27 cellular contexts compared by ENCODE assay signal in the genomic region with DNA sequence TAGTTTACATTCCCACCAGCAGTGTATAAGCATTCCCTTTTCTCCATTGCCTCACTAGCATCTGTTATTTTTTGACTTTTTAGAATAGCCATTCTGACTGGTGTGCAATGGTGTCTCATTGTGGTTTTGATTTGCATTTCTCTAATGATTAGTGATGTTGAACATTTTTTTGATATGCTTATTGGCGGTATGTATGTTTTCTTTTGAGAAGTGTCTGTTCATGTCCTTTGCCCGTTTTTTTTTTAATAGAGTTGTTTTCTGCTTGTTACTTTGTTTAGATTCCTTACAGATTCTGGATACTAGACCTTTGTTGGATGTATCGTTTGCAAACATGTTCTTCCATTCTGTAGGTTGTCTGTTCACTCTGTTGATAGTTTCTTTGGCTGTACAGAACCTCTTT.
"Had no signal": no experiment of that assay in that cellular context is flagged by ENCODE, and none has a peak within 500 bp of the region (broad histone marks: within the 10 kb centered on the region; RNA-seq: fewer than 3 reads in every experiment).

No MANE protein-coding gene starts in this region.

- H3K27me3 Mint-ChIP-seq: activated CD4-positive, alpha-beta T cell treated with anti-CD3 and anti-CD28 coated beads, Interleukin-2, amount 10 ng/mL, durations not matched to agents 24 days and 14 days; activated CD8-positive, alpha-beta T cell treated with anti-CD3 and anti-CD28 coated beads for 36 hours; activated naive CD8-positive, alpha-beta T cell treated with anti-CD3 and anti-CD28 coated beads, Interleukin-2, amount 10 ng/mL, durations not matched to agents 7 days and 5 days had no signal

- H3K4me2 ChIP-seq: SK-N-SH had no signal

- H3K27ac Mint-ChIP-seq: activated CD4-positive, alpha-beta T cell treated with anti-CD3 and anti-CD28 coated beads, Interleukin-2, amount 10 ng/mL, durations not matched to agents 24 days and 14 days; activated CD8-positive, alpha-beta T cell treated with anti-CD3 and anti-CD28 coated beads for 36 hours; activated naive CD4-positive, alpha-beta T cell treated with anti-CD3 and anti-CD28 coated beads for 36 hours; activated naive CD8-positive, alpha-beta T cell treated with anti-CD3 and anti-CD28 coated beads, Interleukin-2, amount 10 ng/mL, durations not matched to agents 7 days and 5 days; activated T-helper 2 cell treated with anti-CD3 and anti-CD28 coated beads, Interferon-gamma antibody, Interleukin-2, Interleukin-4, amounts not matched to agents 10 μg/mL and 5 μg/mL and 100 μg/mL, durations not matched to agents 14 hours and 24 hours and 36 hours; T-helper 1 cell treated with Interleukin-12 subunit alpha and Interleukin-12 subunit beta and Interleukin-4 antibody, amounts not matched to agents 30 μg/mL and 1 μg/mL, for 36 hours; T-helper 2 cell treated with Interferon-gamma antibody and Interleukin-4, amounts not matched to agents 5 μg/mL and 100 μg/mL, for 36 hours had no signal

- FAIRE-seq: TTC549 had no signal

- H3K36me3 ChIP-seq: ascending aorta, cardiac muscle cell, MG63, SJSA1 had no signal

- H3K27me3 ChIP-seq: ascending aorta, cardiac muscle cell, MG63, SJSA1 had no signal

- H3K9me3 ChIP-seq: ascending aorta, MG63, SJSA1, SK-N-SH had no signal

- H3K4me3 Mint-ChIP-seq: activated CD4-positive, alpha-beta T cell treated with anti-CD3 and anti-CD28 coated beads, Interleukin-2, amount 10 ng/mL, durations not matched to agents 24 days and 14 days; activated CD8-positive, alpha-beta T cell treated with anti-CD3 and anti-CD28 coated beads for 36 hours; activated naive CD4-positive, alpha-beta T cell treated with anti-CD3 and anti-CD28 coated beads for 36 hours; activated naive CD8-positive, alpha-beta T cell treated with anti-CD3 and anti-CD28 coated beads, Interleukin-2, amount 10 ng/mL, durations not matched to agents 7 days and 5 days; T-helper 1 cell treated with Interleukin-12 subunit alpha and Interleukin-12 subunit beta and Interleukin-4 antibody, amounts not matched to agents 30 μg/mL and 1 μg/mL, for 36 hours; T-helper 2 cell treated with Interferon-gamma antibody and Interleukin-4, amounts not matched to agents 5 μg/mL and 100 μg/mL, for 36 hours had no signal

- H3K27ac ChIP-seq: ascending aorta, cardiac muscle cell, SJSA1 had no signal

- H3K4me1 ChIP-seq: ascending aorta had no signal

- H3K9ac ChIP-seq: SK-N-SH had no signal

- ATAC-seq: activated CD8-positive, alpha-beta T cell treated with anti-CD3 and anti-CD28 coated beads for 36 hours; Panc1 had no signal

- DNase-seq: activated CD4-positive, alpha-beta T cell treated with anti-CD3 and anti-CD28 coated beads, Interleukin-2, amount 10 ng/mL, durations not matched to agents 24 days and 14 days; activated CD4-positive, alpha-beta T cell treated with anti-CD3 and anti-CD28 coated beads, Interleukin-2, amount 50 U/mL, for 4 hours; activated CD8-positive, alpha-beta T cell treated with anti-CD3 and anti-CD28 coated beads for 36 hours; activated gamma-delta T cell; activated naive CD4-positive, alpha-beta T cell treated with anti-CD3 and anti-CD28 coated beads for 36 hours; activated naive CD8-positive, alpha-beta T cell treated with anti-CD3 and anti-CD28 coated beads, Interleukin-2, amount 10 ng/mL, durations not matched to agents 7 days and 5 days; activated T-cell treated with anti-CD3 and anti-CD28 coated beads, Interleukin-2, amount 50 U/mL, for 1 hour; amygdala; Kasumi-1; MG63; MV-4-11; NCI-H1092; NCI-H1436 treated with DMSO at 0.1 percent for 48 hours; NCI-H1694 treated with DMSO at 0.1 percent for 48 hours; NCI-H2029; NCI-H345; NCI-H524 treated with DMSO at 0.1 percent for 48 hours; SHP77; SK-N-SH had no signal

- H3K4me3 ChIP-seq: ascending aorta, cardiac muscle cell, MG63, SJSA1 had no signal
